ENCODE assay signal across 8 cellular contexts in the genomic region with DNA sequence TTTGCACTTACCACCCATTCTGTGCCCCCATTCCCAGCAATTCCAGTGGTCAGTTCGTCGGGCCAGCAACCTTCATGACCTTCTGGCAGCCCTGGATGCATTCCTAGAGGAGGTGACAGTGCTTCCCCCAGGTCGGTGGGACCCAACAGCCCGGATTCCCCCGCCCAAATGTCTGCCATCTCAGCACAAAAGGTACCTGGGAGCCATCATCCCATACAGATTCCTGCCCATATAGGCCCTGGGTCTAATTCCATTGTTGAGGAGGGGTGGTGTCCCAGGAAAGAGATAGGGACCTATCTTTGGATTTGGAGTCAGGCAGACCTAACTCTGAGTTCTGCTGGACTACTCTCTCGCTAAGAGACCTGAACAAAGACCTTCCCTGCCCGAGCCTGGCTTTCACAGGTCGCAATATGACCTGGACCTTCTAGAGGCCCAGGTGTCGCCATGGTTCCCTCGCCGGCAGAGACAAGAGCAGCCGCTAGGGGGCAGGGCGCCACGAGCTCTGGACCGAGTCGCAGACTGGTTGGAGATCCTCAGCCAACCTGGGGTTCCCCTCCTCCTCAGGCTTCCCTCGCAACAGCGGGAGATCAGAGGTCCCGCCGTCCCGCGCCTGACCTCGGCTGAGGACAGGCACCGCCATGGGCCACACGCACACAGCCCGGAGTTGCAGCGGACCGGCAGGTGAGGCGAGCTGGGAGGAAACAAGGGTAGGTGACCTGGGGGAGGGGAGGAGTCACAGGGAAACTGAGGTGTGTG. TPM values are rescaled to one million over a fixed set of nuclear protein-coding genes. Genes with fewer than 3 reads are reported as not detected.
A peak's percentile ranks its signal among the peaks of the same experiment; 100 is the strongest.
DNase-seq lines count a peak whose midpoint lies in the region; ATAC-seq lines count a peak whose summit lies in the region.

No MANE protein-coding gene starts in this region.

- no peaks in the 10 kb centered on the region for H3K36me3 ChIP-seq in mesendoderm (ENCODE audit: control insufficient read depth, insufficient read depth, low read length)

- no peak overlapping the region for H3K18ac ChIP-seq in mesendoderm (ENCODE audit: low read length)

- H3K23ac ChIP-seq in mesendoderm (ENCODE audit: low read length): no peak overlapping the region

- peak overlapping the region; percentile 71 for H3K4me3 Mint-ChIP-seq in activated CD4-positive, alpha-beta memory T cell treated with anti-CD3 and anti-CD28 coated beads, Interleukin-2, amount 10 ng/mL, durations not matched to agents 7 days and 5 days

- H4K5ac ChIP-seq in mesendoderm (ENCODE audit: low read length): no peak overlapping the region

- DNase-seq in NOMO-1 (lab: John Stamatoyannopoulos, UW; ENCODE audit: unreplicated experiment in 2 of 2): peak; percentile 39
- no peak for DNase-seq in NOMO-1 treated with dmso at 0.1 percent for 144 hours (lab: John Stamatoyannopoulos, UW; ENCODE audit: unreplicated experiment)
- peak; percentile 65 for DNase-seq in NCI-H460 (ENCODE audit: extremely low read depth, low read depth)
- peak; percentile 87 for DNase-seq in activated CD4-positive, alpha-beta memory T cell treated with anti-CD3 and anti-CD28 coated beads, Interleukin-2, amount 10 ng/mL, durations not matched to agents 7 days and 5 days
- DNase-seq in effector CD8-positive, alpha-beta T cell (lab: John Stamatoyannopoulos, UW): peak; percentile 71
- DNase-seq in mesendoderm: peak; percentile 90
- peak; percentile 72 to 75 for DNase-seq in stimulated activated CD8-positive, alpha-beta memory T cell treated with anti-CD3 and anti-CD28 coated beads, Interleukin-15, amount 100 ng/mL, for 48 hours (ENCODE audit: low read depth in 2 of 2)

- peaks cover 3% of the 10 kb centered on the region for H3K27me3 Mint-ChIP-seq in activated CD4-positive, alpha-beta memory T cell treated with anti-CD3 and anti-CD28 coated beads, Interleukin-2, amount 10 ng/mL, durations not matched to agents 7 days and 5 days

- H4K8ac ChIP-seq in mesendoderm (ENCODE audit: low read depth, low read length): no peak overlapping the region

- H3K36me3 Mint-ChIP-seq in activated CD4-positive, alpha-beta memory T cell treated with anti-CD3 and anti-CD28 coated beads, Interleukin-2, amount 10 ng/mL, durations not matched to agents 7 days and 5 days (ENCODE audit: low read depth): no peaks in the 10 kb centered on the region

- peaks cover 12% of the 10 kb centered on the region for H3K4me1 Mint-ChIP-seq in activated CD4-positive, alpha-beta memory T cell treated with anti-CD3 and anti-CD28 coated beads, Interleukin-2, amount 10 ng/mL, durations not matched to agents 7 days and 5 days

- peak overlapping the region; percentile 94 for H3K56ac ChIP-seq in mesendoderm (ENCODE audit: low read length)

- no CpG with 5 or more reads among the region's 29 CpGs for WGBS in mesendoderm (ENCODE audit: extremely low coverage, insufficient coverage, low lambda C conversion rate)

- H3K9ac ChIP-seq in mesendoderm (ENCODE audit: low read length): peak overlapping the region; percentile 72

- POLR2A ChIA-PET in activated CD4-positive, alpha-beta memory T cell treated with anti-CD3 and anti-CD28 coated beads, Interleukin-2, amount 10 ng/mL, durations not matched to agents 7 days and 5 days (lab: Charles Lee): interaction anchor here (0.8 to 1.2 kb wide), 3 partner anchors 38 to 329 kb away, joined by 3 read pairs; a partner anchor contains a TSS

- no peaks in the 10 kb centered on the region for H3K79me1 ChIP-seq in mesendoderm (ENCODE audit: low read length)

- no peaks in the 10 kb centered on the region for H3K4me1 ChIP-seq in mesendoderm (ENCODE audit: control insufficient read depth, low read depth, low read length)

- CTCF ChIA-PET in activated CD4-positive, alpha-beta memory T cell treated with anti-CD3 and anti-CD28 coated beads, Interleukin-2, amount 10 ng/mL, durations not matched to agents 7 days and 5 days (lab: Charles Lee): interaction anchor here (0.7 to 5.2 kb wide), 31 partner anchors 8 to 363 kb away, joined by 3 to 44 read pairs (median 4); a partner anchor contains a TSS

- H2BK120ac ChIP-seq in mesendoderm (ENCODE audit: low read depth, low read length): no peak overlapping the region

- H3K4me3 ChIP-seq in mesendoderm (ENCODE audit: low read length): peak overlapping the region; percentile 25

- no peak overlapping the region for H2BK15ac ChIP-seq in mesendoderm (replicated peaks; ENCODE audit: low read depth)

- no peak overlapping the region for H3K27ac Mint-ChIP-seq in activated CD4-positive, alpha-beta memory T cell treated with anti-CD3 and anti-CD28 coated beads, Interleukin-2, amount 10 ng/mL, durations not matched to agents 7 days and 5 days

- H3K9me3 Mint-ChIP-seq in activated CD4-positive, alpha-beta memory T cell treated with anti-CD3 and anti-CD28 coated beads, Interleukin-2, amount 10 ng/mL, durations not matched to agents 7 days and 5 days: no peaks in the 10 kb centered on the region

- H3K4ac ChIP-seq in mesendoderm (ENCODE audit: low read depth, low read length): no peak overlapping the region

- H3K79me2 ChIP-seq in mesendoderm (ENCODE audit: control insufficient read depth, insufficient read depth, low read length): no peaks in the 10 kb centered on the region

- H2BK5ac ChIP-seq in mesendoderm (ENCODE audit: low read length): no peak overlapping the region

- no peak overlapping the region for H3K27ac ChIP-seq in mesendoderm (ENCODE audit: low read depth, low read length)

- no peaks in the 10 kb centered on the region for H3K27me3 ChIP-seq in mesendoderm (ENCODE audit: insufficient read depth, low read length, poor library complexity)

- peak overlapping the region; percentile 97 for H3K4me2 ChIP-seq in mesendoderm (ENCODE audit: low read length)

- no peak overlapping the region for H2AK5ac ChIP-seq in mesendoderm (ENCODE audit: low read length)

- peak; percentile 92 for ATAC-seq in HG02884 (IDR thresholded peaks at IDR 0.05; ENCODE audit: unreplicated experiment)

RNA-seq across cellular contexts. Expression of a gene that starts 3.1 kb away (rescaled TPM):
- total RNA-seq in NCI-H460 (2014; rRNA removed; shearing (Covaris generic)): not detected in 2 replicates
- polyA plus RNA-seq in NCI-H460 (2014; cell fraction: nucleus; rRNA removed): 0.17 and 0.31 TPM in 2 replicates
- under 1 TPM; 0.43 to 0.78 TPM for total RNA-seq in activated CD4-positive, alpha-beta memory T cell treated with anti-CD3 and anti-CD28 coated beads, Interleukin-2, amount 10 ng/mL, durations not matched to agents 7 days and 5 days
- not detected for polyA plus RNA-seq in mesendoderm (2013, experiment 1 of 2)
- not detected for polyA plus RNA-seq in mesendoderm (2013, experiment 2 of 2)

RNA-seq across cellular contexts. Expression of a gene that starts 16.6 kb away (rescaled TPM):
- 5.4 and 6.1 TPM in 2 replicates for total RNA-seq in NCI-H460 (2014; rRNA removed; shearing (Covaris generic))
- 4.2 and 5.4 TPM in 2 replicates for polyA plus RNA-seq in NCI-H460 (2014; cell fraction: nucleus; rRNA removed)
- total RNA-seq in activated CD4-positive, alpha-beta memory T cell treated with anti-CD3 and anti-CD28 coated beads, Interleukin-2, amount 10 ng/mL, durations not matched to agents 7 days and 5 days: 10 to 100 TPM; 67.9 to 69.1 TPM
- 6.7 TPM for polyA plus RNA-seq in mesendoderm (2013, experiment 1 of 2)
- polyA plus RNA-seq in mesendoderm (2013, experiment 2 of 2): 7.2 TPM

RNA-seq across cellular contexts. Expression of a gene that starts 38.6 kb away (rescaled TPM):
- 47.5 and 59.7 TPM in 2 replicates for total RNA-seq in NCI-H460 (2014; rRNA removed; shearing (Covaris generic))
- 44.3 and 76.0 TPM in 2 replicates for polyA plus RNA-seq in NCI-H460 (2014; cell fraction: nucleus; rRNA removed)
- 100 to 1,000 TPM; 109 to 122 TPM for total RNA-seq in activated CD4-positive, alpha-beta memory T cell treated with anti-CD3 and anti-CD28 coated beads, Interleukin-2, amount 10 ng/mL, durations not matched to agents 7 days and 5 days
- polyA plus RNA-seq in mesendoderm (2013, experiment 1 of 2): 38.3 TPM
- 37.3 TPM for polyA plus RNA-seq in mesendoderm (2013, experiment 2 of 2)
